Comparison of ENCODE assay signal across 1 cellular context in the genomic region with DNA sequence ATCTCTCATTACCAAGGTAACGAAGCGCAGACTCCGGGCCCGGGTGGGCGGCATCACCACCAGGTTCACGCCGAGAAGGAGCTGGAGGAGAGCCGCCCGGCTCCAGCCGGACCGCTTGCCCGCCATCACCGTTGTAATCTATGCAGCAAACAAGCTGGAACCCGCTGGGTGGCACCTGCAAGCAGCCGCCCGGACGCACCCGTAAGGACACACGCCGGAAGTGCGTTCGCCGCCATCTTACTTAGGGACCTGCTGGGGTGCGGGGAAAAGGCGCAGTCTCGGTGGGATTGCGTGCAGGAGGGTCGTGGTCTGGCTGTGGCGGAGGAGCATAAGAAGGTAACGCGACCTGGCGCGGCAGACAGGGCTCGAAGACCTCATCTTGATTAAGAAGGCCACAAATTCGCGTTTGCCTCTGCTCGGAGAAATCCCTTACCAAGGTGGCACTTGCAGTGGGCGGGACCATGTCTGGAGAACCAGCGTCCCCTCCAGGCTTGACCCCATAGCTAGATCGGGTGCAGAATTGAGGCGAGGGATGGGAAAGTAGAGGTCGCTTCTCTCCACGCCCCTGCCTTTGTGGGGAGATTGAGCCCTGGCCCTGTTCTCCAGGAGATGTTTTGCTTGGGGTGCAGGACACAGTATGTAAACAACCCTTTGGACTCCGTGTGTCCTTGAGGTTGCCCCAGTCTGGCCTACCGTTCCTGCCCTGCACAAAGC.
TF ChIP-seq lines count a peak whose summit lies in the region.

A gene with protein sequence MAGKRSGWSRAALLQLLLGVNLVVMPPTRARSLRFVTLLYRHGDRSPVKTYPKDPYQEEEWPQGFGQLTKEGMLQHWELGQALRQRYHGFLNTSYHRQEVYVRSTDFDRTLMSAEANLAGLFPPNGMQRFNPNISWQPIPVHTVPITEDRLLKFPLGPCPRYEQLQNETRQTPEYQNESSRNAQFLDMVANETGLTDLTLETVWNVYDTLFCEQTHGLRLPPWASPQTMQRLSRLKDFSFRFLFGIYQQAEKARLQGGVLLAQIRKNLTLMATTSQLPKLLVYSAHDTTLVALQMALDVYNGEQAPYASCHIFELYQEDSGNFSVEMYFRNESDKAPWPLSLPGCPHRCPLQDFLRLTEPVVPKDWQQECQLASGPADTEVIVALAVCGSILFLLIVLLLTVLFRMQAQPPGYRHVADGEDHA (minus strand): TSS at position 151 of the 714 bp plus-strand sequence. CDS start 25 bp downstream, at position 126.

TF ChIP-seq in HEK293, 187 proteins besides CTCF, POLR2A, EP300 and RAD21 (continued from another document):
- TF ChIP-seq ZEB2 (tag by site-specific recombination; IDR thresholded peaks at IDR 0.05): 0 out of 2 replicates have a peak, but pooled peaks have one; percentile 51
- TF ChIP-seq, protein P1, sequence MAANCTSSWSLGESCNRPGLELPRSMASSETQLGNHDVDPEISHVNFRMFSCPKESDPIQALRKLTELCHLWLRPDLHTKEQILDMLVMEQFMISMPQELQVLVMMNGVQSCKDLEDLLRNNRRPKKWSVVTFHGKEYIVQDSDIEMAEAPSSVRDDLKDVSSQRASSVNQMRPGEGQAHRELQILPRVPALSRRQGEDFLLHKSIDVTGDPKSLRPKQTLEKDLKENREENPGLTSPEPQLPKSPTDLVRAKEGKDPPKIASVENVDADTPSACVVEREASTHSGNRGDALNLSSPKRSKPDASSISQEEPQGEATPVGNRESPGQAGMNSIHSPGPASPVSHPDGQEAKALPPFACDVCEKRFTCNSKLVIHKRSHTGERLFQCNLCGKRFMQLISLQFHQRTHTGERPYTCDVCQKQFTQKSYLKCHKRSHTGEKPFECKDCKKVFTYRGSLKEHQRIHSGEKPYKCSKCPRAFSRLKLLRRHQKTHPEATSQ (tag by site-specific recombination; IDR thresholded peaks at IDR 0.05): peak; percentile 25; the same call in 1 of the 2 replicates
- TF ChIP-seq, protein P2, sequence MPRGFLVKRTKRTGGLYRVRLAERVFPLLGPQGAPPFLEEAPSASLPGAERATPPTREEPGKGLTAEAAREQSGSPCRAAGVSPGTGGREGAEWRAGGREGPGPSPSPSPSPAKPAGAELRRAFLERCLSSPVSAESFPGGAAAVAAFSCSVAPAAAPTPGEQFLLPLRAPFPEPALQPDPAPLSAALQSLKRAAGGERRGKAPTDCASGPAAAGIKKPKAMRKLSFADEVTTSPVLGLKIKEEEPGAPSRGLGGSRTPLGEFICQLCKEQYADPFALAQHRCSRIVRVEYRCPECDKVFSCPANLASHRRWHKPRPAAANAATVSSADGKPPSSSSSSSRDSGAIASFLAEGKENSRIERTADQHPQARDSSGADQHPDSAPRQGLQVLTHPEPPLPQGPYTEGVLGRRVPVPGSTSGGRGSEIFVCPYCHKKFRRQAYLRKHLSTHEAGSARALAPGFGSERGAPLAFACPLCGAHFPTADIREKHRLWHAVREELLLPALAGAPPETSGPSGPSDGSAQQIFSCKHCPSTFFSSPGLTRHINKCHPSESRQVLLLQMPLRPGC (tag by site-specific recombination; IDR thresholded peaks at IDR 0.05): no peak; the same call in 1 of the 2 replicates
